ENCODE assay signal across 25 cellular contexts in the genomic region with DNA sequence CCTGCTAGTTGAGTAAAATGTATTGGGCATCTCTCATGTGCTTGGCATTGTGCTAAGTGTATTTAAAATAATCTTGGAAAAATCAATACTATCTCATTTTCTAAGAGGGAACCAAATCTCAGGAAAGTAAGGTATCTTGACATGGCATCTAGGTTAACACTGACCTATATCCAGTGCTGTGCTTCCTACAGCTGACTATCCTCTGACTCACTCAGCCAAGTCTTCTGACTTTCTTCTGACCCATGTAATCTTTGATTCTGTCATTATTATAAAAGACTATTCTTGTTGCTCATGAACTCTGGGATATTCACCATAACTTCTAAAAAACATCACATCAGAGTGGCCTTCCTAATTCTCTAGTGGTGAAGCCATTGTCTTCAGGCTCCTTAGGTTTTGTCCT.
"Had no signal": no experiment of that assay in that cellular context is flagged by ENCODE, and none has a peak within 500 bp of the region (broad histone marks: within the 10 kb centered on the region; RNA-seq: fewer than 3 reads in every experiment).

No MANE protein-coding gene starts in this region.

- ATAC-seq: activated CD4-positive, alpha-beta T cell treated with anti-CD3 and anti-CD28 coated beads for 36 hours; Right ventricle myocardium inferior; T-cell had no signal

- H3K4me3 ChIP-seq: ascending aorta, MG63, SK-N-MC had no signal

- H3K27me3 Mint-ChIP-seq: activated CD4-positive, alpha-beta memory T cell treated with anti-CD3 and anti-CD28 coated beads, Interleukin-2, amount 10 ng/mL, durations not matched to agents 7 days and 5 days; activated CD4-positive, alpha-beta T cell treated with anti-CD3 and anti-CD28 coated beads for 36 hours; T-cell had no signal

- H3K27ac ChIP-seq: ascending aorta, SK-N-MC, WERI-Rb-1 had no signal

- H3K9me3 ChIP-seq: ascending aorta, MG63 had no signal

- H3K4me3 Mint-ChIP-seq: activated CD4-positive, alpha-beta memory T cell treated with anti-CD3 and anti-CD28 coated beads, Interleukin-2, amount 10 ng/mL, durations not matched to agents 7 days and 5 days; activated CD4-positive, alpha-beta T cell treated with anti-CD3 and anti-CD28 coated beads for 36 hours; activated naive CD4-positive, alpha-beta T cell treated with anti-CD3 and anti-CD28 coated beads, Interleukin-2, amount 50 U/mL, for 24 hours; activated T-helper 1 cell treated with anti-CD3 and anti-CD28 coated beads, Interleukin-12 subunit alpha, Interleukin-12 subunit beta, Interleukin-2, Interleukin-4 antibody, amounts not matched to agents 30 ng/mL and 10 ng/mL and 1 ng/mL, durations not matched to agents 14 hours and 24 hours and 36 hours; brain; T-cell had no signal

- DNase-seq: activated CD4-positive, alpha-beta memory T cell treated with anti-CD3 and anti-CD28 coated beads, Interleukin-2, amount 10 ng/mL, durations not matched to agents 7 days and 5 days; activated CD4-positive, alpha-beta T cell treated with anti-CD3 and anti-CD28 coated beads for 36 hours; activated CD4-positive, alpha-beta T cell treated with anti-CD3 and anti-CD28 coated beads, Interleukin-2, amount 50 U/mL, for 1 hour; activated effector memory CD4-positive, alpha-beta T cell treated with Interleukin-2 at 50 U/mL for 16 hours; activated naive CD4-positive, alpha-beta T cell; activated T-cell treated with anti-CD3 and anti-CD28 coated beads for 4 hours; amniotic stem cell; IMR-90; Kasumi-1; KBM-7; MG63; MV-4-11; NCI-H1092 treated with DMSO at 0.1 percent for 48 hours; NCI-H1436; NCI-H1694 treated with DMSO at 0.1 percent for 48 hours; NCI-H2029 treated with DMSO at 0.1 percent for 48 hours; NCI-H524; T-cell; WERI-Rb-1 had no signal

- H3K9me3 Mint-ChIP-seq: activated naive CD4-positive, alpha-beta T cell treated with anti-CD3 and anti-CD28 coated beads, Interleukin-2, amount 50 U/mL, for 24 hours; activated T-helper 1 cell treated with anti-CD3 and anti-CD28 coated beads, Interleukin-12 subunit alpha, Interleukin-12 subunit beta, Interleukin-2, Interleukin-4 antibody, amounts not matched to agents 30 ng/mL and 10 ng/mL and 1 ng/mL, durations not matched to agents 14 hours and 24 hours and 36 hours had no signal

- H3K36me3 Mint-ChIP-seq: activated naive CD4-positive, alpha-beta T cell treated with anti-CD3 and anti-CD28 coated beads, Interleukin-2, amount 50 U/mL, for 24 hours; brain; T-cell had no signal

- H3K4me1 ChIP-seq: ascending aorta had no signal

- H3K27me3 ChIP-seq: ascending aorta, MG63 had no signal

- H3K36me3 ChIP-seq: ascending aorta, MG63, WERI-Rb-1 had no signal

- H3K27ac Mint-ChIP-seq: activated CD4-positive, alpha-beta memory T cell treated with anti-CD3 and anti-CD28 coated beads, Interleukin-2, amount 10 ng/mL, durations not matched to agents 7 days and 5 days; activated CD4-positive, alpha-beta T cell treated with anti-CD3 and anti-CD28 coated beads for 36 hours; activated naive CD4-positive, alpha-beta T cell treated with anti-CD3 and anti-CD28 coated beads, Interleukin-2, amount 50 U/mL, for 24 hours; activated T-helper 1 cell treated with anti-CD3 and anti-CD28 coated beads, Interleukin-12 subunit alpha, Interleukin-12 subunit beta, Interleukin-2, Interleukin-4 antibody, amounts not matched to agents 30 ng/mL and 10 ng/mL and 1 ng/mL, durations not matched to agents 14 hours and 24 hours and 36 hours; brain; T-cell had no signal

- H3K4me1 Mint-ChIP-seq: activated CD4-positive, alpha-beta memory T cell treated with anti-CD3 and anti-CD28 coated beads, Interleukin-2, amount 10 ng/mL, durations not matched to agents 7 days and 5 days; activated CD4-positive, alpha-beta T cell treated with anti-CD3 and anti-CD28 coated beads for 36 hours; activated naive CD4-positive, alpha-beta T cell treated with anti-CD3 and anti-CD28 coated beads, Interleukin-2, amount 50 U/mL, for 24 hours; brain; T-cell had no signal
